8 cellular contexts compared by ENCODE assay signal in genomic region chr15:100340721-100341661, GRCh38.
A peak's percentile ranks its signal among the peaks of the same experiment; 100 is the strongest.
DNase-seq lines count a peak whose midpoint lies in the region; ATAC-seq and TF ChIP-seq lines count a peak whose summit lies in the region.

No MANE protein-coding gene starts in this region.

- peak overlapping the region; percentile 75 for H3K27ac Mint-ChIP-seq in activated naive CD4-positive, alpha-beta T cell treated with anti-CD3 and anti-CD28 coated beads, Interleukin-2, amount 10 ng/mL, durations not matched to agents 7 days and 5 days

- peaks cover 34% of the 10 kb centered on the region for H3K27me3 Mint-ChIP-seq in activated naive CD4-positive, alpha-beta T cell treated with anti-CD3 and anti-CD28 coated beads, Interleukin-2, amount 10 ng/mL, durations not matched to agents 7 days and 5 days

- no peak for TF ChIP-seq CTCF in WERI-Rb-1 (IDR thresholded peaks at IDR 0.05; ENCODE audit: low read depth, low read length)

- peaks cover 44% of the 10 kb centered on the region for H3K4me1 Mint-ChIP-seq in activated naive CD4-positive, alpha-beta T cell treated with anti-CD3 and anti-CD28 coated beads, Interleukin-2, amount 10 ng/mL, durations not matched to agents 7 days and 5 days

- DNase-seq in DMS53 (lab: John Stamatoyannopoulos, UW): peak; percentile 75
- DNase-seq in activated naive CD4-positive, alpha-beta T cell treated with anti-CD3 and anti-CD28 coated beads, Interleukin-2, amount 10 ng/mL, durations not matched to agents 7 days and 5 days: peak; percentile 61
- peak; percentile 30 for DNase-seq in iPS-NIHi11 (ENCODE audit: low spot score)
- DNase-seq in stimulated activated naive CD4-positive, alpha-beta T cell treated with Interleukin-2 at 50 U/mL for 16 hours (lab: John Stamatoyannopoulos, UW): peak; percentile 32
- no peak for DNase-seq in KG1 (lab: John Stamatoyannopoulos, UW)
- no peak for DNase-seq in SIG-M5 treated with dmso at 0.1 percent for 504 hours (lab: John Stamatoyannopoulos, UW; ENCODE audit: unreplicated experiment)
- no peak for DNase-seq in WERI-Rb-1

- H3K4me3 ChIP-seq in WERI-Rb-1 (ENCODE audit: low read depth, low read length): no peak overlapping the region

- H3K4me3 Mint-ChIP-seq in activated naive CD4-positive, alpha-beta T cell treated with anti-CD3 and anti-CD28 coated beads, Interleukin-2, amount 10 ng/mL, durations not matched to agents 7 days and 5 days: peak overlapping the region; percentile 72

- peak; percentile 8 for ATAC-seq in HG02885 (IDR thresholded peaks at IDR 0.05; ENCODE audit: poor library complexity, unreplicated experiment)

- H3K36me3 ChIP-seq in WERI-Rb-1: no peaks in the 10 kb centered on the region

- H3K27ac ChIP-seq in WERI-Rb-1: no peak overlapping the region

- H3K9me3 Mint-ChIP-seq in activated naive CD4-positive, alpha-beta T cell treated with anti-CD3 and anti-CD28 coated beads, Interleukin-2, amount 10 ng/mL, durations not matched to agents 7 days and 5 days: no peaks in the 10 kb centered on the region

- H3K9me3 ChIP-seq in WERI-Rb-1 (ENCODE audit: severe bottlenecking): no peaks in the 10 kb centered on the region

- peaks cover 2% of the 10 kb centered on the region for H3K36me3 Mint-ChIP-seq in activated naive CD4-positive, alpha-beta T cell treated with anti-CD3 and anti-CD28 coated beads, Interleukin-2, amount 10 ng/mL, durations not matched to agents 7 days and 5 days

- CTCF ChIA-PET in activated naive CD4-positive, alpha-beta T cell treated with anti-CD3 and anti-CD28 coated beads, Interleukin-2, amount 10 ng/mL, durations not matched to agents 7 days and 5 days (lab: Charles Lee): interaction anchor here (0.7 to 8.0 kb wide), 6 partner anchors 9 to 411 kb away, joined by 3 to 78 read pairs (median 12); no protein-coding TSS in a partner anchor

- H3K27me3 ChIP-seq in WERI-Rb-1 (ENCODE audit: insufficient read depth, low read depth, severe bottlenecking): peaks cover 53% of the 10 kb centered on the region

Comparison
In these comparisons a context has a peak if more than half of its experiments do, and no peak if none do; other contexts are left out.
1. DNase-seq: peak in DMS53 (single experiment), activated naive CD4-positive, alpha-beta T cell treated with anti-CD3 and anti-CD28 coated beads, Interleukin-2, amount 10 ng/mL, durations not matched to agents 7 days and 5 days (single experiment), iPS-NIHi11 (single experiment) and stimulated activated naive CD4-positive, alpha-beta T cell treated with Interleukin-2 at 50 U/mL for 16 hours (single experiment); none in KG1 (single experiment), SIG-M5 treated with dmso at 0.1 percent for 504 hours (single experiment) and WERI-Rb-1 (single experiment).